Comparison of ENCODE assay signal across 1 cellular context in genomic region chr22:38735126-38735464, GRCh38.
TF ChIP-seq lines count a peak whose summit lies in the region.

No MANE protein-coding gene starts in this region.

TF ChIP-seq in HepG2, 621 proteins besides CTCF, POLR2A, EP300 and RAD21:
- no peak for TF ChIP-seq FOXP4 (CRISPR knock-in tag; IDR thresholded peaks at IDR 0.05)
- TF ChIP-seq AGO1 (IDR thresholded peaks at IDR 0.05; ENCODE audit: low read depth, low read length, poor library complexity, severe bottlenecking): peak; percentile 12
- TF ChIP-seq ZC3H4 (CRISPR knock-in tag; IDR thresholded peaks at IDR 0.05; ENCODE audit: borderline replicate concordance): no peak
- TF ChIP-seq PPARG (CRISPR knock-in tag; conservative IDR thresholded peaks at IDR 0.05): no peak
- no peak for TF ChIP-seq NR2F2 (IDR thresholded peaks at IDR 0.05; ENCODE audit: borderline replicate concordance, low read depth)
- TF ChIP-seq, protein P1, sequence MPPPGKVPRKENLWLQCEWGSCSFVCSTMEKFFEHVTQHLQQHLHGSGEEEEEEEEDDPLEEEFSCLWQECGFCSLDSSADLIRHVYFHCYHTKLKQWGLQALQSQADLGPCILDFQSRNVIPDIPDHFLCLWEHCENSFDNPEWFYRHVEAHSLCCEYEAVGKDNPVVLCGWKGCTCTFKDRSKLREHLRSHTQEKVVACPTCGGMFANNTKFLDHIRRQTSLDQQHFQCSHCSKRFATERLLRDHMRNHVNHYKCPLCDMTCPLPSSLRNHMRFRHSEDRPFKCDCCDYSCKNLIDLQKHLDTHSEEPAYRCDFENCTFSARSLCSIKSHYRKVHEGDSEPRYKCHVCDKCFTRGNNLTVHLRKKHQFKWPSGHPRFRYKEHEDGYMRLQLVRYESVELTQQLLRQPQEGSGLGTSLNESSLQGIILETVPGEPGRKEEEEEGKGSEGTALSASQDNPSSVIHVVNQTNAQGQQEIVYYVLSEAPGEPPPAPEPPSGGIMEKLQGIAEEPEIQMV (CRISPR knock-in tag; IDR thresholded peaks at IDR 0.05; ENCODE audit: low read depth): no peak
- TF ChIP-seq ATRX (CRISPR knock-in tag; IDR thresholded peaks at IDR 0.05; ENCODE audit: borderline replicate concordance): no peak
- TF ChIP-seq ZSCAN25 (CRISPR knock-in tag; IDR thresholded peaks at IDR 0.05): no peak
- TF ChIP-seq, protein P2, sequence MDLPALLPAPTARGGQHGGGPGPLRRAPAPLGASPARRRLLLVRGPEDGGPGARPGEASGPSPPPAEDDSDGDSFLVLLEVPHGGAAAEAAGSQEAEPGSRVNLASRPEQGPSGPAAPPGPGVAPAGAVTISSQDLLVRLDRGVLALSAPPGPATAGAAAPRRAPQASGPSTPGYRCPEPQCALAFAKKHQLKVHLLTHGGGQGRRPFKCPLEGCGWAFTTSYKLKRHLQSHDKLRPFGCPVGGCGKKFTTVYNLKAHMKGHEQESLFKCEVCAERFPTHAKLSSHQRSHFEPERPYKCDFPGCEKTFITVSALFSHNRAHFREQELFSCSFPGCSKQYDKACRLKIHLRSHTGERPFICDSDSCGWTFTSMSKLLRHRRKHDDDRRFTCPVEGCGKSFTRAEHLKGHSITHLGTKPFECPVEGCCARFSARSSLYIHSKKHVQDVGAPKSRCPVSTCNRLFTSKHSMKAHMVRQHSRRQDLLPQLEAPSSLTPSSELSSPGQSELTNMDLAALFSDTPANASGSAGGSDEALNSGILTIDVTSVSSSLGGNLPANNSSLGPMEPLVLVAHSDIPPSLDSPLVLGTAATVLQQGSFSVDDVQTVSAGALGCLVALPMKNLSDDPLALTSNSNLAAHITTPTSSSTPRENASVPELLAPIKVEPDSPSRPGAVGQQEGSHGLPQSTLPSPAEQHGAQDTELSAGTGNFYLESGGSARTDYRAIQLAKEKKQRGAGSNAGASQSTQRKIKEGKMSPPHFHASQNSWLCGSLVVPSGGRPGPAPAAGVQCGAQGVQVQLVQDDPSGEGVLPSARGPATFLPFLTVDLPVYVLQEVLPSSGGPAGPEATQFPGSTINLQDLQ (CRISPR knock-in tag; IDR thresholded peaks at IDR 0.05): no peak
- TF ChIP-seq, protein P3, sequence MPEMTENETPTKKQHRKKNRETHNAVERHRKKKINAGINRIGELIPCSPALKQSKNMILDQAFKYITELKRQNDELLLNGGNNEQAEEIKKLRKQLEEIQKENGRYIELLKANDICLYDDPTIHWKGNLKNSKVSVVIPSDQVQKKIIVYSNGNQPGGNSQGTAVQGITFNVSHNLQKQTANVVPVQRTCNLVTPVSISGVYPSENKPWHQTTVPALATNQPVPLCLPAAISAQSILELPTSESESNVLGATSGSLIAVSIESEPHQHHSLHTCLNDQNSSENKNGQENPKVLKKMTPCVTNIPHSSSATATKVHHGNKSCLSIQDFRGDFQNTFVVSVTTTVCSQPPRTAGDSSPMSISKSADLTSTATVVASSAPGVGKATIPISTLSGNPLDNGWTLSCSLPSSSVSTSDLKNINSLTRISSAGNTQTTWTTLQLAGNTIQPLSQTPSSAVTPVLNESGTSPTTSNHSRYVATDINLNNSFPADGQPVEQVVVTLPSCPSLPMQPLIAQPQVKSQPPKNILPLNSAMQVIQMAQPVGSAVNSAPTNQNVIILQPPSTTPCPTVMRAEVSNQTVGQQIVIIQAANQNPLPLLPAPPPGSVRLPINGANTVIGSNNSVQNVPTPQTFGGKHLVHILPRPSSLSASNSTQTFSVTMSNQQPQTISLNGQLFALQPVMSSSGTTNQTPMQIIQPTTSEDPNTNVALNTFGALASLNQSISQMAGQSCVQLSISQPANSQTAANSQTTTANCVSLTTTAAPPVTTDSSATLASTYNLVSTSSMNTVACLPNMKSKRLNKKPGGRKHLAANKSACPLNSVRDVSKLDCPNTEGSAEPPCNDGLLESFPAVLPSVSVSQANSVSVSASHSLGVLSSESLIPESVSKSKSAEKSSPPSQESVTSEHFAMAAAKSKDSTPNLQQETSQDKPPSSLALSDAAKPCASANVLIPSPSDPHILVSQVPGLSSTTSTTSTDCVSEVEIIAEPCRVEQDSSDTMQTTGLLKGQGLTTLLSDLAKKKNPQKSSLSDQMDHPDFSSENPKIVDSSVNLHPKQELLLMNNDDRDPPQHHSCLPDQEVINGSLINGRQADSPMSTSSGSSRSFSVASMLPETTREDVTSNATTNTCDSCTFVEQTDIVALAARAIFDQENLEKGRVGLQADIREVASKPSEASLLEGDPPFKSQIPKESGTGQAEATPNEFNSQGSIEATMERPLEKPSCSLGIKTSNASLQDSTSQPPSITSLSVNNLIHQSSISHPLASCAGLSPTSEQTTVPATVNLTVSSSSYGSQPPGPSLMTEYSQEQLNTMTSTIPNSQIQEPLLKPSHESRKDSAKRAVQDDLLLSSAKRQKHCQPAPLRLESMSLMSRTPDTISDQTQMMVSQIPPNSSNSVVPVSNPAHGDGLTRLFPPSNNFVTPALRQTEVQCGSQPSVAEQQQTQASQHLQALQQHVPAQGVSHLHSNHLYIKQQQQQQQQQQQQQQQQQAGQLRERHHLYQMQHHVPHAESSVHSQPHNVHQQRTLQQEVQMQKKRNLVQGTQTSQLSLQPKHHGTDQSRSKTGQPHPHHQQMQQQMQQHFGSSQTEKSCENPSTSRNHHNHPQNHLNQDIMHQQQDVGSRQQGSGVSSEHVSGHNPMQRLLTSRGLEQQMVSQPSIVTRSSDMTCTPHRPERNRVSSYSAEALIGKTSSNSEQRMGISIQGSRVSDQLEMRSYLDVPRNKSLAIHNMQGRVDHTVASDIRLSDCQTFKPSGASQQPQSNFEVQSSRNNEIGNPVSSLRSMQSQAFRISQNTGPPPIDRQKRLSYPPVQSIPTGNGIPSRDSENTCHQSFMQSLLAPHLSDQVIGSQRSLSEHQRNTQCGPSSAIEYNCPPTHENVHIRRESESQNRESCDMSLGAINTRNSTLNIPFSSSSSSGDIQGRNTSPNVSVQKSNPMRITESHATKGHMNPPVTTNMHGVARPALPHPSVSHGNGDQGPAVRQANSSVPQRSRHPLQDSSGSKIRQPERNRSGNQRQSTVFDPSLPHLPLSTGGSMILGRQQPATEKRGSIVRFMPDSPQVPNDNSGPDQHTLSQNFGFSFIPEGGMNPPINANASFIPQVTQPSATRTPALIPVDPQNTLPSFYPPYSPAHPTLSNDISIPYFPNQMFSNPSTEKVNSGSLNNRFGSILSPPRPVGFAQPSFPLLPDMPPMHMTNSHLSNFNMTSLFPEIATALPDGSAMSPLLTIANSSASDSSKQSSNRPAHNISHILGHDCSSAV (CRISPR knock-in tag; IDR thresholded peaks at IDR 0.05; ENCODE audit: borderline replicate concordance): no peak
- TF ChIP-seq, protein P4, sequence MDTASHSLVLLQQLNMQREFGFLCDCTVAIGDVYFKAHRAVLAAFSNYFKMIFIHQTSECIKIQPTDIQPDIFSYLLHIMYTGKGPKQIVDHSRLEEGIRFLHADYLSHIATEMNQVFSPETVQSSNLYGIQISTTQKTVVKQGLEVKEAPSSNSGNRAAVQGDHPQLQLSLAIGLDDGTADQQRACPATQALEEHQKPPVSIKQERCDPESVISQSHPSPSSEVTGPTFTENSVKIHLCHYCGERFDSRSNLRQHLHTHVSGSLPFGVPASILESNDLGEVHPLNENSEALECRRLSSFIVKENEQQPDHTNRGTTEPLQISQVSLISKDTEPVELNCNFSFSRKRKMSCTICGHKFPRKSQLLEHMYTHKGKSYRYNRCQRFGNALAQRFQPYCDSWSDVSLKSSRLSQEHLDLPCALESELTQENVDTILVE (CRISPR knock-in tag; IDR thresholded peaks at IDR 0.05): no peak
- TF ChIP-seq ZNF326 (CRISPR knock-in tag; IDR thresholded peaks at IDR 0.05; ENCODE audit: borderline replicate concordance): no peak
- TF ChIP-seq POLR2AphosphoS5 (IDR thresholded peaks at IDR 0.05; ENCODE audit: low read depth, low read length): 0 out of 2 replicates have a peak, but pooled peaks have one; percentile 29
- TF ChIP-seq SATB2 (CRISPR knock-in tag; IDR thresholded peaks at IDR 0.05): no peak
- no peak for TF ChIP-seq NR1H2 (CRISPR knock-in tag; IDR thresholded peaks at IDR 0.05; ENCODE audit: borderline replicate concordance, low read depth)
- TF ChIP-seq AGO2 (optimal IDR thresholded peaks at IDR 0.05; ENCODE audit: low read depth, low read length): peak; percentile 26
